Comparison of ENCODE assay signal across 19 cellular contexts in genomic region chr9:100679834-100680233, GRCh38.
"Had no signal": no experiment of that assay in that cellular context is flagged by ENCODE, and none has a peak within 500 bp of the region (broad histone marks: within the 10 kb centered on the region; RNA-seq: fewer than 3 reads in every experiment).

No MANE protein-coding gene starts in this region.

- H3K27me3 ChIP-seq: brain microvascular endothelial cell, gastroesophageal sphincter, left lung, pancreas, sigmoid colon, spleen, thyroid gland had no signal

- H3K36me3 ChIP-seq: brain microvascular endothelial cell, gastroesophageal sphincter, heart left ventricle, left lung, pancreas, sigmoid colon, spleen, thyroid gland had no signal

- DNase-seq: activated CD4-positive, alpha-beta T cell treated with anti-CD3 and anti-CD28 coated beads, Interleukin-2, amount 50 U/mL, for 4 hours; activated CD4-positive, CD25-positive, alpha-beta regulatory T cell treated with anti-CD3 and anti-CD28 coated beads, Interleukin-2, amount 50 U/mL, for 72 hours; activated effector memory CD4-positive, alpha-beta T cell treated with anti-CD3 and anti-CD28 coated beads, Interleukin-2, amount 50 U/mL, for 16 hours; activated naive CD4-positive, alpha-beta T cell treated with anti-CD3 and anti-CD28 coated beads, Interleukin-2, amount 50 U/mL, for 16 hours; activated T-cell treated with anti-CD3 and anti-CD28 coated beads, Interleukin-2, amount 50 U/mL, for 72 hours; aorta; brain microvascular endothelial cell; effector CD4-positive, alpha-beta T cell; heart left ventricle; left lung; midbrain; pancreas; sigmoid colon; spleen; stimulated activated naive B cell treated with anti-CD40 and anti-IgM and Interleukin-4, amounts not matched to agents 10 μg/mL and 1 μg/mL and 100 μg/mL, for 72 hours; T-helper 2 cell; thyroid gland had no signal

- H3K4me3 ChIP-seq: gastroesophageal sphincter, heart left ventricle, left lung, pancreas, sigmoid colon, spleen, thyroid gland had no signal

- H3K4me1 ChIP-seq: gastroesophageal sphincter, left lung, pancreas, sigmoid colon, spleen, thyroid gland had no signal

- H3K9me3 ChIP-seq: gastroesophageal sphincter, heart left ventricle, left lung, pancreas, sigmoid colon, spleen, thyroid gland had no signal

- H3K27ac ChIP-seq: brain microvascular endothelial cell, gastroesophageal sphincter, heart left ventricle, left lung, pancreas, sigmoid colon, spleen, thyroid gland, VCaP had no signal

- FAIRE-seq: pancreas had no signal
